ENCODE assay signal across 1 cellular context in genomic region chr5:178211095-178212048, GRCh38.
TF ChIP-seq lines count a peak whose summit lies in the region.

No MANE protein-coding gene starts in this region.

TF ChIP-seq in H1, 55 proteins besides CTCF, POLR2A, EP300 and RAD21:
- TF ChIP-seq SIRT6 (IDR thresholded peaks at IDR 0.05; ENCODE audit: low read length) = peak; percentile 67
- TF ChIP-seq SP4 (IDR thresholded peaks at IDR 0.05; ENCODE audit: low read length) = peak; percentile 51; the same call in 1 of the 2 replicates
- no peak for TF ChIP-seq ZNF274 (IDR thresholded peaks at IDR 0.05; ENCODE audit: borderline replicate concordance, extremely low read depth, low read length)
- peak; percentile 85 for TF ChIP-seq POLR2AphosphoS5 (IDR thresholded peaks at IDR 0.05; ENCODE audit: low read depth, low read length)
